ENCODE assay signal across 8 cellular contexts in genomic region chr16:29862884-29863668, GRCh38. TPM values are rescaled to one million over a fixed set of nuclear protein-coding genes. Genes with fewer than 3 reads are reported as not detected.
DNase-seq lines count a peak whose midpoint lies in the region; ATAC-seq, FAIRE-seq and TF ChIP-seq lines count a peak whose summit lies in the region.

CDIPT (minus strand) TSS chr16:29863226; CDS start chr16:29862857, 369 bp downstream.

- peak; percentile 86 for ATAC-seq in HG02938 (IDR thresholded peaks at IDR 0.05; ENCODE audit: unreplicated experiment)
- peak; percentile 98 to 99 (median 99) for ATAC-seq in psoas muscle

- peak; percentile 42 for TF ChIP-seq POLR2A in GM15510 (IDR thresholded peaks at IDR 0.05; ENCODE audit: borderline replicate concordance, extremely low read depth, insufficient read length)

- 0% methylated on average over 44 to 57 of the region's 57 CpGs for WGBS in psoas muscle, 3 donors

- H3K27me3 ChIP-seq in right atrium auricular region (no peaks in the 10 kb centered on the region), psoas muscle (ENCODE audit: insufficient read depth in 3 of 3, low read length in 2 of 3) (no peaks in the 10 kb centered on the region)

- H3K36me3 ChIP-seq in right atrium auricular region (peaks cover 30% of the 10 kb centered on the region), psoas muscle (ENCODE audit: insufficient read depth in 1 of 2, low read depth in 1 of 2) (peaks cover 0 to 34% of the 10 kb centered on the region in 2 donors)

- peak; percentile 31 to 71 for TF ChIP-seq CTCF in right atrium auricular region (IDR thresholded peaks at IDR 0.05)
- peak; percentile 39 for TF ChIP-seq CTCF in psoas muscle (IDR thresholded peaks at IDR 0.05)

- no peak for FAIRE-seq in urothelium cell line (lab: Jason Lieb, UNC)

- peak; percentile 39 for DNase-seq in NCI-H187 treated with DMSO at 0.1 percent for 48 hours (lab: John Stamatoyannopoulos, UW)
- DNase-seq in anterior cingulate cortex (lab: John Stamatoyannopoulos, UW): peak; percentile 35 to 97 (median 91)
- peak; percentile 93 for DNase-seq in right atrium auricular region (ENCODE audit: low spot score)
- DNase-seq in psoas muscle: peak; percentile 95 to 97
- DNase-seq in urothelium cell line (ENCODE audit: low spot score): peak; percentile 92

- H3K4me1 ChIP-seq in right atrium auricular region (peaks cover 0 to 27% of the 10 kb centered on the region in 2 donors), psoas muscle (peaks cover 10% of the 10 kb centered on the region)

- intact Hi-C loops in T-helper 2 cell treated with Interferon-gamma antibody and Interleukin-4, amounts not matched to agents 100 ng/mL and 5 ng/mL, for 36 hours (cut with micrococcal nuclease): loop anchor here (1.0 to 5.0 kb wide), 5 partner anchors 47 to 161 kb away; partner anchors contain the start of genes INO80E, KCTD13 and PAGR1
- intact Hi-C loops in psoas muscle (cut with DNase I): loop anchor here (5.0 kb wide), 3 partner anchors 46 to 144 kb away; partner anchors contain the start of genes PAGR1 (in 1 of the 2) and TAOK2 (in 1 of the 2)

- H3K4me3 ChIP-seq in right atrium auricular region (peak within 1 kb of the TSS; percentile 99 to 100), psoas muscle (peak within 1 kb of the TSS; percentile 95)

- H3K27ac ChIP-seq in right atrium auricular region (peak within 1 kb of the TSS; percentile 92 to 93), psoas muscle (peak within 1 kb of the TSS; percentile 85)

- H3K9me3 ChIP-seq in right atrium auricular region (no peaks in the 10 kb centered on the region), psoas muscle (no peaks in the 10 kb centered on the region)

RNA-seq across cellular contexts. Expression of gene CDIPT, which starts in this region (rescaled TPM):
- total RNA-seq in T-helper 2 cell treated with Interferon-gamma antibody and Interleukin-4, amounts not matched to agents 100 ng/mL and 5 ng/mL, for 36 hours: 60.2 and 61.4 TPM in 2 replicates
- total RNA-seq in right atrium auricular region: 100 to 1,000 TPM; 135 to 138 TPM
- 10 to 100 TPM; 24.7 to 36.4 (median 32.3) TPM for total RNA-seq in psoas muscle
- polyA plus RNA-seq in psoas muscle: 10 to 100 TPM; 33.3 to 54.3 (median 38.5) TPM

Comparison
In these comparisons a context has a peak if more than half of its experiments do, and no peak if none do; other contexts are left out.
1. Peak in every context shown above with its lines: DNase-seq, ATAC-seq, H3K4me3 ChIP-seq and H3K27ac ChIP-seq.
2. DNase-seq: peak in every context shown above with its lines; median percentile 96 in psoas muscle; 93 in right atrium auricular region; 92 in urothelium cell line; 91 in anterior cingulate cortex; 39 in NCI-H187 treated with DMSO at 0.1 percent for 48 hours.